Comparison of ENCODE assay signal across 8 cellular contexts in the genomic region with DNA sequence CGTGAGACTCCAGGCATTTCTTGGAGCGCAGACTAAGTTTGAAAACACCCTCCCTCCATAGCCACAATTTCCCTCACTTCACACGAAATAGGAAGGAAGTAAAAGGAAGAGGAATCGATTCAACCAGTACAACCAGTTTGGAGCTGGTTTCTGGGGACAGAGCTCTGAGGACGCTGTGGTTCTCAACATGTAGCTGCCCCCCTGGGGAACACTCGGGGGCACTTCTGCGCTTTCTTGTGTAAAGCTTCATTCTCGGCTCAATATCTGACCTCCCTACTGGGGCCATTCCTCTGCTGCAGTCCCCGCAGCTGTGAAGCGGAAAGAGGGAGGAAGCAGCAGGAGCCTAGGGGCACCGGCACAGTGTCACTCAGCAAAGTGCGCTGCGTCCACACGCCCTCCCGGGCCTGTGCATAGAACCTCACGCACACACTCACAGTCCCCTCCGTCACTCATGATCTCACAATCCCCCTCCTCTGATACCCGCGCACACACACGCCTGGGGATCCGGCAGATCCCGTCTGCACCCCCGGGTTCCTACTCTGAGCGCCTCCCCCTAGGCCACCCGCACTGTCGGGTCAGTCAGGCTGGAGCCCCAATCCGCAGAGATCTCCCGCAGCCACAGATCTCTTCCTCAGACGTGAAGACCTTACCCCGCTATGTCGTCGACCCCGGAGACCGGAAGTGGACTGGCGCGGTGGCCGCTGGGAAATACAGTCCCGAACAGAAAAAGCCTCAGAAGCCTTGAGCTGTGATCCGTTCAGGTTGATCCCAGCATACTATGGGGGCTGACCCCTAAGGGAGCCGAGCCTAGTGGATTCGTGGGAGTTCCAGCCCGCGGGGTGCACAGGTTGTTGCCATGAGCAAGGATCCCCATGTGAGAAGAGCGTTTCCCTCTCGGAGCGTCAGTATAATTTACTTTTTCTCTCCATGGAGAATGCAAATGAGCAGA. TPM values are rescaled to one million over a fixed set of nuclear protein-coding genes. Genes with fewer than 3 reads are reported as not detected.
DNase-seq lines count a peak whose midpoint lies in the region; ATAC-seq, FAIRE-seq and TF ChIP-seq lines count a peak whose summit lies in the region.

A gene (minus strand): TSS at position 688 of the 949 bp plus-strand sequence. CDS start 6,190 bp downstream, outside the sequence.

- TF ChIP-seq CTCF in cardiac fibroblast (IDR thresholded peaks at IDR 0.05; ENCODE audit: low read depth, low read length), result no peak

- H3K4me3 ChIP-seq in cardiac fibroblast (replicated peaks in 1 of 2; ENCODE audit: low read depth in 2 of 2, low read length in 2 of 2) (peak within 1 kb of the TSS; percentile 90 to 93), small intestine (ENCODE audit: low read depth in 1 of 2, low read length in 2 of 2) (peak within 1 kb of the TSS; percentile 71 to 80)

- WGBS in small intestine, 3 donors, result 0% methylated on average over 46 of the region's 46 CpGs

- ATAC-seq in HG03095 (IDR thresholded peaks at IDR 0.05; ENCODE audit: unreplicated experiment), result peak; percentile 81
- no peak for ATAC-seq in HG03457 (IDR thresholded peaks at IDR 0.05; ENCODE audit: unreplicated experiment)

- DNase-seq in GM18507 (ENCODE audit: extremely low spot score, insufficient read length, low read depth) (peak; percentile 55), NCI-H2227 treated with DMSO at 0.1 percent for 48 hours (lab: John Stamatoyannopoulos, UW) (peak; percentile 98), cardiac fibroblast (ENCODE audit: low read depth in 2 of 2) (peak; percentile 60 to 70), iPS-NIHi7 (ENCODE audit: extremely low spot score) (peak; percentile 90), small intestine (peak; percentile 83)
- peak; percentile 44 to 64 (median 52) for DNase-seq in activated CD4-positive, CD25-positive, alpha-beta regulatory T cell (lab: John Stamatoyannopoulos, UW)

- H3K27me3 ChIP-seq in small intestine (ENCODE audit: control insufficient read depth in 2 of 2, insufficient read depth in 2 of 2, low read length in 2 of 2), result peaks cover 0 to 7% of the 10 kb centered on the region in 2 donors

- FAIRE-seq in GM18507 (lab: Jason Lieb, UNC), result peak; percentile 96
- FAIRE-seq in small intestine (lab: Jason Lieb, UNC), result no peak

- peak within 1 kb of the TSS; percentile 74 to 98 for H3K27ac ChIP-seq in small intestine (ENCODE audit: low read depth in 1 of 2, low read length in 1 of 2)

- H3K4me1 ChIP-seq in small intestine (ENCODE audit: control insufficient read depth in 2 of 2, insufficient read depth in 1 of 2, low read depth in 1 of 2, low read length in 1 of 2), result no peaks in the 10 kb centered on the region

- no peaks in the 10 kb centered on the region for H3K9me3 ChIP-seq in small intestine (ENCODE audit: control insufficient read depth, low read depth)

- H3K36me3 ChIP-seq in small intestine (ENCODE audit: control insufficient read depth in 2 of 2, insufficient read depth in 2 of 2, low read length in 2 of 2), result no peaks in the 10 kb centered on the region

RNA-seq across cellular contexts. Expression of the gene that starts here (rescaled TPM):
- polyA plus RNA-seq in small intestine, result 10 to 100 TPM; 11.2 to 18.6 (median 18.1) TPM
